ENCODE assay signal across 8 cellular contexts in genomic region chr18:36075862-36076587, GRCh38.
DNase-seq lines count a peak whose midpoint lies in the region; ATAC-seq lines count a peak whose summit lies in the region.

No MANE protein-coding gene starts in this region.

- peak; percentile 91 for DNase-seq in DMS79 treated with DMSO at 0.1 percent for 48 hours (lab: John Stamatoyannopoulos, UW)
- DNase-seq in SIG-M5 treated with dmso at 0.1 percent for 504 hours (lab: John Stamatoyannopoulos, UW; ENCODE audit: unreplicated experiment), result peak; percentile 68
- DNase-seq in left kidney (ENCODE audit: low read depth, low spot score), result peak; percentile 73
- no peak for DNase-seq in posterior cingulate gyrus
- DNase-seq in SHP77 treated with DMSO at 0.1 percent for 48 hours (lab: John Stamatoyannopoulos, UW), result no peak
- no peak for DNase-seq in HUDEP-2 (lab: John Stamatoyannopoulos, UW; ENCODE audit: unreplicated experiment in 76 of 76)
- no peak for DNase-seq in iPS-NIHi11 (ENCODE audit: low spot score)

- intact Hi-C loops in posterior cingulate gyrus (cut with DNase I), result no loop called here

- peak; percentile 56 for ATAC-seq in HG03108 (IDR thresholded peaks at IDR 0.05; ENCODE audit: unreplicated experiment)

Comparison
In these comparisons a context has a peak if more than half of its experiments do, and no peak if none do; other contexts are left out.
1. DNase-seq: peak in DMS79 treated with DMSO at 0.1 percent for 48 hours (single experiment), SIG-M5 treated with dmso at 0.1 percent for 504 hours (single experiment) and left kidney (single experiment); none in posterior cingulate gyrus (0 of 10), SHP77 treated with DMSO at 0.1 percent for 48 hours (single experiment), HUDEP-2 (0 of 76) and iPS-NIHi11 (single experiment).